14 cellular contexts compared by ENCODE assay signal in genomic region chr9:38182321-38182720, GRCh38.
A peak's percentile ranks its signal among the peaks of the same experiment; 100 is the strongest.
DNase-seq lines count a peak whose midpoint lies in the region; ATAC-seq, FAIRE-seq and TF ChIP-seq lines count a peak whose summit lies in the region.
"Had no signal": no experiment of that assay in that cellular context is flagged by ENCODE, and none has a peak within 500 bp of the region (broad histone marks: within the 10 kb centered on the region; RNA-seq: fewer than 3 reads in every experiment).

No MANE protein-coding gene starts in this region.

- TF ChIP-seq CTCF in K562 (IDR thresholded peaks at IDR 0.05 in 2 of 3, conservative IDR thresholded peaks at IDR 0.05 in 1 of 3; ENCODE audit: insufficient read depth in 2 of 3, low read depth in 1 of 3, low read length in 3 of 3) = no peak
- no peak for TF ChIP-seq CTCF in tibial nerve (IDR thresholded peaks at IDR 0.05)

- no peaks in the 10 kb centered on the region for H3K9me1 ChIP-seq in K562 (ENCODE audit: control insufficient read depth, insufficient read depth, low read length)

- DNase-seq in DMS153 (lab: John Stamatoyannopoulos, UW) (peak; percentile 54), NCI-H187 (lab: John Stamatoyannopoulos, UW) (peak; percentile 19 to 30), K562 (ENCODE audit: extremely low read depth in 1 of 4, low spot score in 3 of 4) (peak in 1 of 4 experiments; percentile 24), tibial nerve (ENCODE audit: low spot score in 2 of 2) (no peak), 8988T (no peak)
- DNase-seq in activated CD4-positive, CD25-positive, alpha-beta regulatory T cell (lab: John Stamatoyannopoulos, UW) = no peak
- DNase-seq: activated CD4-positive, alpha-beta T cell treated with anti-CD3 and anti-CD28 coated beads, Interleukin-2, amount 10 ng/mL, durations not matched to agents 24 days and 14 days; head of caudate nucleus; IMR-90; left ventricle myocardium inferior; nephron progenitor cell had no signal

- H3K27me3 ChIP-seq in K562 (ENCODE audit: control insufficient read depth in 2 of 2, insufficient read depth in 2 of 2, low read length in 2 of 2) (peaks cover 0 to 30% of the 10 kb centered on the region in 2 experiments; a peak in 3 of 5 replicates), tibial nerve (no peaks in the 10 kb centered on the region)

- no peak overlapping the region for H3K9ac ChIP-seq in K562 (ENCODE audit: insufficient read depth in 1 of 2, low read depth in 2 of 2, low read length in 2 of 2)

- no peaks in the 10 kb centered on the region; a peak in 1 of 5 replicates for H3K4me1 ChIP-seq in K562 (replicated peaks in 1 of 2; ENCODE audit: control insufficient read depth in 2 of 2, insufficient read depth in 2 of 2, low read length in 2 of 2)
- H3K4me1 ChIP-seq in tibial nerve = no peaks in the 10 kb centered on the region
- H3K4me1 ChIP-seq: left ventricle myocardium inferior had no signal

- TF ChIP-seq POLR2A in K562 (conservative IDR thresholded peaks at IDR 0.05) = no peak
- TF ChIP-seq POLR2A in tibial nerve (IDR thresholded peaks at IDR 0.05) = no peak

- FAIRE-seq in K562 (lab: Jason Lieb, UNC) = no peak
- FAIRE-seq: endometrium had no signal

- H4K20me1 ChIP-seq in K562 (replicated peaks; ENCODE audit: control insufficient read depth, insufficient read depth, low read length) = no peaks in the 10 kb centered on the region

- in situ Hi-C loops in K562 (cut with MboI) = no loop called here

- H2AFZ ChIP-seq in K562 (ENCODE audit: low read depth, low read length) = no peak overlapping the region

- peak; percentile 47 for ATAC-seq in GM18867 (IDR thresholded peaks at IDR 0.05; ENCODE audit: unreplicated experiment)
- no peak; the same call in 1 of the 3 replicates for ATAC-seq in K562
- no peak for ATAC-seq in GM21723 (IDR thresholded peaks at IDR 0.05; ENCODE audit: unreplicated experiment)

- H3K79me2 ChIP-seq in K562 (ENCODE audit: control insufficient read depth, insufficient read depth, low read length) = no peaks in the 10 kb centered on the region

- no peak for TF ChIP-seq EP300 in K562 (IDR thresholded peaks at IDR 0.05; ENCODE audit: low read length)
- TF ChIP-seq EP300 in tibial nerve (IDR thresholded peaks at IDR 0.05) = no peak

- H3K27ac ChIP-seq in K562 (ENCODE audit: extremely low read depth, low read depth, low read length) (no peak overlapping the region), tibial nerve (no peak overlapping the region)
- H3K27ac ChIP-seq: left ventricle myocardium inferior had no signal

- POLR2A ChIA-PET in K562 (lab: Yijun Ruan, JAX) = interaction anchor here (0.6 to 0.7 kb wide), 3 partner anchors 58 to 442 kb away, joined by 3 read pairs; no protein-coding TSS in a partner anchor

- H3K36me3 ChIP-seq in K562 (ENCODE audit: control insufficient read depth, insufficient read depth, low read length) (no peaks in the 10 kb centered on the region), tibial nerve (no peaks in the 10 kb centered on the region)
- H3K36me3 ChIP-seq: left ventricle myocardium inferior had no signal

- no TSS peak for BruUV-seq in K562 (replicated peaks; lab: Mats Ljungman, UMichigan)

- no peak for TF ChIP-seq RAD21 in K562 (CRISPR knock-in tag; conservative IDR thresholded peaks at IDR 0.05 in 1 of 2, IDR thresholded peaks at IDR 0.05 in 1 of 2)

- CTCF ChIA-PET in K562 (lab: Yijun Ruan, JAX; ENCODE audit: low intra/inter-chr PET ratio) = no interaction called here

- H3K4me2 ChIP-seq in K562 (ENCODE audit: insufficient read depth, low read length) = no peak overlapping the region

- H3K9me3 ChIP-seq in K562 (replicated peaks; ENCODE audit: control insufficient read depth, insufficient read depth, low read depth, low read length) (no peaks in the 10 kb centered on the region), tibial nerve (no peaks in the 10 kb centered on the region)
- H3K9me3 ChIP-seq: left ventricle myocardium inferior had no signal

- intact Hi-C loops in K562 (cut with micrococcal nuclease) = no loop called here

- H3K4me3 ChIP-seq in K562 = no peak overlapping the region
- no peak overlapping the region for H3K4me3 ChIP-seq in tibial nerve
- H3K4me3 ChIP-seq: left ventricle myocardium inferior had no signal

TF ChIP-seq in K562, 482 proteins besides CTCF, POLR2A, EP300 and RAD21:
- TF ChIP-seq NFIC (IDR thresholded peaks at IDR 0.05) (peak; percentile 73), JUND (IDR thresholded peaks at IDR 0.05; ENCODE audit: borderline replicate concordance, low read depth, low read length) (no peak), JUND (tag; IDR thresholded peaks at IDR 0.05; ENCODE audit: borderline replicate concordance, low read depth, low read length) (peak; percentile 20; the same call in 1 of the 3 replicates), PRDM10 (IDR thresholded peaks at IDR 0.05; ENCODE audit: partially characterized antibody) (no peak)

Comparison
In these comparisons a context has a peak if more than half of its experiments do, and no peak if none do; other contexts are left out.
1. DNase-seq: peak in DMS153 (single experiment) and NCI-H187 (2 of 2); none in activated CD4-positive, CD25-positive, alpha-beta regulatory T cell (0 of 4), tibial nerve (0 of 2) and 8988T (single experiment).